In genomic region chr11:28107726-28108618, GRCh38 we compare ENCODE assay signal across 8 cellular contexts. TPM values are rescaled to one million over a fixed set of nuclear protein-coding genes. Genes with fewer than 3 reads are reported as not detected.
DNase-seq lines count a peak whose midpoint lies in the region; ATAC-seq and TF ChIP-seq lines count a peak whose summit lies in the region.

Gene KIF18A, minus strand, starts transcription at chr11:28108156. Its CDS starts 10,209 bp downstream, at chr11:28097947.
A gene with protein sequence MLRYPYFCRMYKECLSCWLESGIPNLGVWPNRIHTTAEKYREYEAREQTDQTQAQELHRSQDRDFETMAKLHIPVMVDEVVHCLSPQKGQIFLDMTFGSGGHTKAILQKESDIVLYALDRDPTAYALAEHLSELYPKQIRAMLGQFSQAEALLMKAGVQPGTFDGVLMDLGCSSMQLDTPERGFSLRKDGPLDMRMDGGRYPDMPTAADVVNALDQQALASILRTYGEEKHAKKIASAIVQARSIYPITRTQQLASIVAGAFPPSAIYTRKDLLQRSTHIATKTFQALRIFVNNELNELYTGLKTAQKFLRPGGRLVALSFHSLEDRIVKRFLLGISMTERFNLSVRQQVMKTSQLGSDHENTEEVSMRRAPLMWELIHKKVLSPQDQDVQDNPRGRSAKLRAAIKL (plus strand): TSS chr11:28108388. CDS start chr11:28113335, 4,947 bp downstream.

- H3K4me2 ChIP-seq in PC-9: peak within 1 kb of the TSS; percentile 88

- H3K27me3 ChIP-seq in PC-9 (ENCODE audit: insufficient read depth, low read depth) (no peaks in the 10 kb centered on the region), mucosa of stomach (ENCODE audit: control insufficient read depth, insufficient read depth, low read length) (no peaks in the 10 kb centered on the region)

- no peaks in the 10 kb centered on the region for H4K20me1 ChIP-seq in PC-9 (ENCODE audit: insufficient read depth)

- H3K9ac ChIP-seq in mucosa of stomach (ENCODE audit: low read length): peak within 1 kb of the TSS; percentile 77

- H3K9me2 ChIP-seq in PC-9 (ENCODE audit: insufficient read depth): no peaks in the 10 kb centered on the region

- H3K36me3 ChIP-seq in PC-9 (ENCODE audit: low read depth): no peaks in the 10 kb centered on the region
- H3K36me3 ChIP-seq in mucosa of stomach (ENCODE audit: control insufficient read depth, insufficient read depth, low read length): no peaks in the 10 kb centered on the region

- intact Hi-C loops in PC-9 (cut with micrococcal nuclease; ENCODE audit: unreplicated experiment): loop anchor here (2.0 to 10.0 kb wide), 6 partner anchors 237 to 1227 kb away; partner anchors contain the start of gene BDNF

- peak; percentile 92 for ATAC-seq in GM21619 (IDR thresholded peaks at IDR 0.05; ENCODE audit: unreplicated experiment)

- peaks cover 90% of the 10 kb centered on the region for H3K79me2 ChIP-seq in PC-9 (ENCODE audit: low read depth)

- peak; percentile 99 for DNase-seq in DMS153 (lab: John Stamatoyannopoulos, UW)
- peak; percentile 94 for DNase-seq in Jurkat, Clone E6-1 (ENCODE audit: low read depth, low spot score)
- DNase-seq in PC-9: peak; percentile 97 to 99
- peak; percentile 97 for DNase-seq in activated T-cell treated with anti-CD3 and anti-CD28 coated beads, Interleukin-2, amount 50 U/mL, for 1 hour
- DNase-seq in erythroblast (lab: John Stamatoyannopoulos, UW): peak; percentile 100
- peak; percentile 96 to 97 for DNase-seq in stimulated activated CD8-positive, alpha-beta memory T cell treated with anti-CD3 and anti-CD28 coated beads, Interleukin-7, amount 100 ng/mL, for 1 hour (ENCODE audit: low read depth in 2 of 2)

- POLR2A ChIA-PET in PC-9 (lab: Charles Lee; ENCODE audit: unreplicated experiment): interaction anchor here (0.5 to 1.0 kb wide), 12 partner anchors 15 to 1787 kb away, joined by 3 to 10 read pairs (median 3); no protein-coding TSS in a partner anchor

- H3F3A ChIP-seq in PC-9 (ENCODE audit: insufficient read depth, low read depth): peaks cover 11% of the 10 kb centered on the region; the same call in 1 of the 2 replicates

- TF ChIP-seq POLR2A in erythroblast (IDR thresholded peaks at IDR 0.05; ENCODE audit: low read length): peak; percentile 95

- no peak for TF ChIP-seq CTCF in PC-9 (conservative IDR thresholded peaks at IDR 0.05)

- H3K4me1 ChIP-seq in PC-9 (replicated peaks; ENCODE audit: insufficient read depth) (peaks cover 48% of the 10 kb centered on the region), mucosa of stomach (ENCODE audit: control insufficient read depth, insufficient read depth, low read length) (no peaks in the 10 kb centered on the region)

- peak within 1 kb of the TSS; percentile 61 for H3K27ac ChIP-seq in PC-9

- peak within 1 kb of the TSS; percentile 69 for H3K4me3 ChIP-seq in Jurkat, Clone E6-1 (ENCODE audit: low read length)
- H3K4me3 ChIP-seq in PC-9 (peak within 1 kb of the TSS; percentile 93), mucosa of stomach (ENCODE audit: low read length) (peak within 1 kb of the TSS; percentile 68)

- peak within 1 kb of the TSS; percentile 95 for H2AFZ ChIP-seq in PC-9

- TSS peak; percentile 75 for BruUV-seq in PC-9 (replicated peaks; lab: Mats Ljungman, UMichigan)

- H3K9me3 ChIP-seq in PC-9 (ENCODE audit: insufficient read depth, low read depth): no peaks in the 10 kb centered on the region
- H3K9me3 ChIP-seq in mucosa of stomach (ENCODE audit: control insufficient read depth, low read length): no peaks in the 10 kb centered on the region

- CTCF ChIA-PET in PC-9 (lab: Charles Lee): interaction anchor here (1.3 kb wide), 2 partner anchors 390 to 409 kb away, joined by 9 to 11 read pairs; no protein-coding TSS in a partner anchor

RNA-seq across cellular contexts. Expression of gene KIF18A, which starts in this region (rescaled TPM):
- 17.2 TPM for polyA plus RNA-seq in Jurkat, Clone E6-1 (2012; ENCODE audit: insufficient read depth, insufficient read length)
- 22.9 and 31.1 TPM in 2 replicates for total RNA-seq in PC-9 (2021)

RNA-seq across cellular contexts. Expression of the second gene that starts in this region (rescaled TPM):
- polyA plus RNA-seq in Jurkat, Clone E6-1 (2012; ENCODE audit: insufficient read depth, insufficient read length): 7.6 TPM
- 17.9 and 19.9 TPM in 2 replicates for total RNA-seq in PC-9 (2021)

Comparison
In these comparisons a context has a peak if more than half of its experiments do, and no peak if none do; other contexts are left out.
1. Peak in every context shown above with its lines: DNase-seq, ATAC-seq, H3K4me3 ChIP-seq and H3K27ac ChIP-seq.